ENCODE assay signal across 4 cellular contexts in the genomic region with DNA sequence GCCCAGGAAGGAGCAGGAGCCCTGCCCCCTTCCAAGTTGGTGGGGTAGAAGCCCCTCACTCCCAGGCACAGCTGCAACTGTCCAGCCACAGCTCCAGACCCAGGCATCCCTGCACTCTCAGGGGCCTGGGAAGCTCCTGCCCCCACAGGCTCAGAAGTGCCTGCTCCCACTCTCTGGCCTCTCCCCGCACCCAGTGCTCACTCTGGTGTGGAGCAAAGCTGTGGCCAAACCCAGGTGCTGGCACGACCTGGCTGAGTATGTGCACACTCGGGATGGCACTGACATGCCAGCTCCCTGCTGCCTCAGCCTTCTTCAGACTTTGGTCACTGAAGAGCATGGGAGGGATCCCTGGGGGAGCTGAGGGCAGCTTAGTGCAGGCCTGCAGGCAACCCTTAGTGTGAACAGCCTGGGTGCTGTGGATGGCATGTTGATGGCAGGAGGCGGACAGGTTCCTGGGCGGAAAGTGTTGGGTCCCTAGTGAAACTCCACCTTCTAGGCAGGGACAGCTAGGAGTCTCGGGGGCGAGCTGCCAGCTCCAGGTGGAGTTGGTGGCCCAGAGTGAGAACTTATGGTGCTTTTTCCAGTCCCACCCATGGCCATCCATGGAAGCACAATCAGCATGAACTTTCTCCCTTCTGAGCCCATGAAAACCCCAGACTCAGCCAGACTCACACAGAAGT.
"Had no signal": no experiment of that assay in that cellular context is flagged by ENCODE, and none has a peak within 500 bp of the region (broad histone marks: within the 10 kb centered on the region; RNA-seq: fewer than 3 reads in every experiment).

No MANE protein-coding gene starts in this region.

- ATAC-seq: GM23338 had no signal

- H3K4me1 Mint-ChIP-seq: GM23338, H9 had no signal

- H2AFZ ChIP-seq: GM23338 had no signal

- H3K4me3 ChIP-seq: GM23338 had no signal

- H3K4me3 Mint-ChIP-seq: GM23338, H9 had no signal

- DNase-seq: H9, HCEC 1CT, IMR-90 had no signal

- H3K4me2 ChIP-seq: GM23338 had no signal

- H3K27ac Mint-ChIP-seq: GM23338, H9 had no signal
